Comparison of ENCODE assay signal across 8 cellular contexts in genomic region chr1:150150511-150151021, GRCh38. TPM values are rescaled to one million over a fixed set of nuclear protein-coding genes. Genes with fewer than 3 reads are reported as not detected.
DNase-seq lines count a peak whose midpoint lies in the region; ATAC-seq, FAIRE-seq and TF ChIP-seq lines count a peak whose summit lies in the region.

No MANE protein-coding gene starts in this region.

- peak overlapping the region; percentile 85 for H3K4me3 Mint-ChIP-seq in activated CD8-positive, alpha-beta memory T cell treated with anti-CD3 and anti-CD28 coated beads, Interleukin-2, amount 10 ng/mL, durations not matched to agents 7 days and 5 days

- peaks cover 5% of the 10 kb centered on the region for H3K27me3 Mint-ChIP-seq in activated CD8-positive, alpha-beta memory T cell treated with anti-CD3 and anti-CD28 coated beads, Interleukin-2, amount 10 ng/mL, durations not matched to agents 7 days and 5 days

- peaks cover 68% of the 10 kb centered on the region for H3K4me1 Mint-ChIP-seq in activated CD8-positive, alpha-beta memory T cell treated with anti-CD3 and anti-CD28 coated beads, Interleukin-2, amount 10 ng/mL, durations not matched to agents 7 days and 5 days

- no peak for FAIRE-seq in pancreas (lab: Jason Lieb, UNC)

- WGBS in pancreas, 2 donors, result 17 to 18% methylated on average over 46 to 54 of the region's 54 CpGs

- peaks cover 18% of the 10 kb centered on the region for H3K4me1 ChIP-seq in HUES6 (ENCODE audit: control insufficient read depth, insufficient read depth, low read length)
- H3K4me1 ChIP-seq in pancreas, result no peaks in the 10 kb centered on the region

- H3K36me3 Mint-ChIP-seq in activated CD8-positive, alpha-beta memory T cell treated with anti-CD3 and anti-CD28 coated beads, Interleukin-2, amount 10 ng/mL, durations not matched to agents 7 days and 5 days, result peaks cover 43% of the 10 kb centered on the region

- TF ChIP-seq CTCF in BJ (IDR thresholded peaks at IDR 0.05; ENCODE audit: insufficient read depth, low read depth, low read length), result no peak
- no peak for TF ChIP-seq CTCF in fibroblast of mammary gland (conservative IDR thresholded peaks at IDR 0.05; ENCODE audit: control insufficient read depth, insufficient read depth, low read depth, low read length)
- TF ChIP-seq CTCF in pancreas (IDR thresholded peaks at IDR 0.05), result no peak
- TF ChIP-seq CTCF in GM10248 (IDR thresholded peaks at IDR 0.05; ENCODE audit: control extremely low read depth, extremely low read depth, low read depth, missing control alignments), result no peak

- no peaks in the 10 kb centered on the region for H3K9me3 ChIP-seq in HUES6 (ENCODE audit: control insufficient read depth, insufficient read depth, low read depth, low read length)
- H3K9me3 ChIP-seq in pancreas, result no peaks in the 10 kb centered on the region

- H3K4me3 ChIP-seq in BJ (ENCODE audit: low read depth, low read length), result peak overlapping the region; percentile 78
- H3K4me3 ChIP-seq in HUES6 (ENCODE audit: low read depth, low read length), result peak overlapping the region; percentile 68
- peak overlapping the region; percentile 70 for H3K4me3 ChIP-seq in fibroblast of mammary gland (ENCODE audit: control insufficient read depth, low read depth, low read length)
- peak overlapping the region; percentile 20 to 57 (median 39) for H3K4me3 ChIP-seq in pancreas

- POLR2A ChIA-PET in BJ (lab: Charles Lee), result interaction anchor here (0.6 to 1.1 kb wide), 3 partner anchors 11 to 21 kb away, joined by 3 to 6 read pairs (median 5); no protein-coding TSS in a partner anchor
- POLR2A ChIA-PET in GM10248 (lab: Yijun Ruan, JAX), result interaction anchor here (0.6 to 4.4 kb wide), 4 partner anchors 9 to 32 kb away, joined by 3 to 25 read pairs (median 6); no protein-coding TSS in a partner anchor

- intact Hi-C loops in pancreas (cut with DNase I), result loop anchor here in 1 of 3 donors (10.0 kb wide), 1 partner anchor 56 kb away; no protein-coding TSS in a partner anchor

- peak overlapping the region; percentile 68; the same call in 1 of the 2 replicates for H3K27ac ChIP-seq in HUES6 (ENCODE audit: low read depth, low read length)
- H3K27ac ChIP-seq in pancreas, result peak overlapping the region in 2 of 4 donors; percentile 60 to 62

- H3K36me3 ChIP-seq in BJ (ENCODE audit: control insufficient read depth, insufficient read depth, low read length) (peaks cover 7% of the 10 kb centered on the region), HUES6 (ENCODE audit: control insufficient read depth, insufficient read depth, low read length) (peaks cover 28% of the 10 kb centered on the region), pancreas (no peaks in the 10 kb centered on the region)

- CTCF ChIA-PET in BJ (lab: Yijun Ruan, JAX), result interaction anchor here (1.2 to 2.1 kb wide), 4 partner anchors 13 to 37 kb away, joined by 4 to 8 read pairs (median 6); no protein-coding TSS in a partner anchor
- CTCF ChIA-PET in activated CD8-positive, alpha-beta memory T cell treated with anti-CD3 and anti-CD28 coated beads, Interleukin-2, amount 10 ng/mL, durations not matched to agents 7 days and 5 days (lab: Charles Lee), result interaction anchor here (1.3 to 26.8 kb wide), 6 partner anchors 11 to 141 kb away, joined by 3 to 424 read pairs (median 6); partner anchors contain the start of gene VPS45
- CTCF ChIA-PET in GM10248 (lab: Yijun Ruan, JAX), result interaction anchor here (1.8 to 7.3 kb wide), 2 partner anchors 9 to 13 kb away, joined by 6 to 82 read pairs; no protein-coding TSS in a partner anchor

- H3K27me3 ChIP-seq in BJ (ENCODE audit: control insufficient read depth, insufficient read depth, low read length) (no peaks in the 10 kb centered on the region), HUES6 (ENCODE audit: control insufficient read depth, insufficient read depth, low read length) (peaks cover 9% of the 10 kb centered on the region), pancreas (no peaks in the 10 kb centered on the region)

- H3K27ac Mint-ChIP-seq in activated CD8-positive, alpha-beta memory T cell treated with anti-CD3 and anti-CD28 coated beads, Interleukin-2, amount 10 ng/mL, durations not matched to agents 7 days and 5 days, result peak overlapping the region; percentile 91

- H3K9ac ChIP-seq in HUES6 (ENCODE audit: low read length), result peak overlapping the region; percentile 78

- DNase-seq in BJ (ENCODE audit: low read depth) (no peak), fibroblast of mammary gland (ENCODE audit: low read depth) (no peak), pancreas (peak in 3 of 6 donors; percentile 36 to 62 (median 36)), GM10248 (ENCODE audit: extremely low spot score) (no peak)
- no peak for DNase-seq in activated CD8-positive, alpha-beta memory T cell treated with anti-CD3 and anti-CD28 coated beads, Interleukin-2, amount 10 ng/mL, durations not matched to agents 7 days and 5 days
- DNase-seq in activated CD4-positive, CD25-positive, alpha-beta regulatory T cell treated with anti-CD3 and anti-CD28 coated beads, Interleukin-2, amount 50 U/mL, for 72 hours, result no peak

- ATAC-seq in activated CD8-positive, alpha-beta memory T cell treated with anti-CD3 and anti-CD28 coated beads, Interleukin-2, amount 10 ng/mL, durations not matched to agents 7 days and 5 days, result no peak
- peak in 1 of 4 donors; percentile 7 for ATAC-seq in pancreas
- ATAC-seq in HG03354 (IDR thresholded peaks at IDR 0.05; ENCODE audit: poor library complexity, severe bottlenecking, unreplicated experiment), result no peak

- no peaks in the 10 kb centered on the region for H3K9me3 Mint-ChIP-seq in activated CD8-positive, alpha-beta memory T cell treated with anti-CD3 and anti-CD28 coated beads, Interleukin-2, amount 10 ng/mL, durations not matched to agents 7 days and 5 days (ENCODE audit: low read depth)

RNA-seq across cellular contexts. Expression of gene PLEKHO1, which starts 0.8 kb away (rescaled TPM):
- 27.9 and 41.3 TPM in 2 replicates for polyA plus RNA-seq in BJ (2011; rRNA removed)
- polyA minus RNA-seq in BJ (2011; rRNA and poly(A)+ RNA removed), result 26.5 and 31.6 TPM in 2 replicates
- total RNA-seq in activated CD8-positive, alpha-beta memory T cell treated with anti-CD3 and anti-CD28 coated beads, Interleukin-2, amount 10 ng/mL, durations not matched to agents 7 days and 5 days, result 100 to 1,000 TPM in 1 of 2 experiments, 10 to 100 TPM in 1; 98.2 to 128 TPM
- total RNA-seq in pancreas, result 10 to 100 TPM in 2 of 6 donors, 1 to 10 TPM in 4; 1.2 to 16.1 (median 3.3) TPM
- polyA plus RNA-seq in pancreas, result 10 to 100 TPM; 10.6 to 12.8 TPM

Comparison
In these comparisons a context has a peak if more than half of its experiments do, and no peak if none do; other contexts are left out.
1. RNA of gene PLEKHO1, which starts 0.8 kb away (total RNA-seq): 98.2 to 128 TPM in activated CD8-positive, alpha-beta memory T cell treated with anti-CD3 and anti-CD28 coated beads, Interleukin-2, amount 10 ng/mL, durations not matched to agents 7 days and 5 days; 1.2 to 16.1 TPM in pancreas; every median in the first group is over 4 times any median in the second.
2. Peak in every context shown above with its lines, with median percentiles within 50 percentile points of each other: H3K4me3 ChIP-seq.